ENCODE assay signal across 1 cellular context in the genomic region with DNA sequence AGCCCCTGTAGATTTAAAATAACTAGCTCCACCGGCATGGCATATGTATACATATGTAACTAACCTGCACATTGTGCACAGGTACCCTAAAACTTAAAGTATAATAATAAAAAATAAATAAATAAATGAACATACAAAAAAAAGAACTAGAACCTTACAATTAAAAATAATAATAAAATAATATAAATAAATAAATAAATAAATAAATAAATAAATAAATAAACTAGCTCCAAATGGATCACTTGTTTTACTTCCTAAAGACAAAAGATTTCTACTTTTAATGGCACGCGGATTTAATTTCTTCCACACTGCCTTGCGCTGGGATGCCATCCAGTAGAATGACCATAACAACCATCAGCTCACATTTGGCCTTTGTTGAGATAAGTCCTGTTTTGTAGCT.
A peak's percentile ranks its signal among the peaks of the same experiment; 100 is the strongest.
TF ChIP-seq lines count a peak whose summit lies in the region.

No MANE protein-coding gene starts in this region.

TF ChIP-seq in HEK293, 187 proteins besides CTCF, POLR2A, EP300 and RAD21 (continued from another document):
- TF ChIP-seq, protein P1, sequence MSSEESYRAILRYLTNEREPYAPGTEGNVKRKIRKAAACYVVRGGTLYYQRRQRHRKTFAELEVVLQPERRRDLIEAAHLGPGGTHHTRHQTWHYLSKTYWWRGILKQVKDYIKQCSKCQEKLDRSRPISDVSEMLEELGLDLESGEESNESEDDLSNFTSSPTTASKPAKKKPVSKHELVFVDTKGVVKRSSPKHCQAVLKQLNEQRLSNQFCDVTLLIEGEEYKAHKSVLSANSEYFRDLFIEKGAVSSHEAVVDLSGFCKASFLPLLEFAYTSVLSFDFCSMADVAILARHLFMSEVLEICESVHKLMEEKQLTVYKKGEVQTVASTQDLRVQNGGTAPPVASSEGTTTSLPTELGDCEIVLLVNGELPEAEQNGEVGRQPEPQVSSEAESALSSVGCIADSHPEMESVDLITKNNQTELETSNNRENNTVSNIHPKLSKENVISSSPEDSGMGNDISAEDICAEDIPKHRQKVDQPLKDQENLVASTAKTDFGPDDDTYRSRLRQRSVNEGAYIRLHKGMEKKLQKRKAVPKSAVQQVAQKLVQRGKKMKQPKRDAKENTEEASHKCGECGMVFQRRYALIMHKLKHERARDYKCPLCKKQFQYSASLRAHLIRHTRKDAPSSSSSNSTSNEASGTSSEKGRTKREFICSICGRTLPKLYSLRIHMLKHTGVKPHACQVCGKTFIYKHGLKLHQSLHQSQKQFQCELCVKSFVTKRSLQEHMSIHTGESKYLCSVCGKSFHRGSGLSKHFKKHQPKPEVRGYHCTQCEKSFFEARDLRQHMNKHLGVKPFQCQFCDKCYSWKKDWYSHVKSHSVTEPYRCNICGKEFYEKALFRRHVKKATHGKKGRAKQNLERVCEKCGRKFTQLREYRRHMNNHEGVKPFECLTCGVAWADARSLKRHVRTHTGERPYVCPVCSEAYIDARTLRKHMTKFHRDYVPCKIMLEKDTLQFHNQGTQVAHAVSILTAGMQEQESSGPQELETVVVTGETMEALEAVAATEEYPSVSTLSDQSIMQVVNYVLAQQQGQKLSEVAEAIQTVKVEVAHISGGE (tag by site-specific recombination; conservative IDR thresholded peaks at IDR 0.05; ENCODE audit: low read depth) = peak; percentile 72
- 0 out of 2 replicates have a peak, but pooled peaks have one; percentile 19 for TF ChIP-seq ZNF664 (tag by site-specific recombination; IDR thresholded peaks at IDR 0.05)
- 0 out of 2 replicates have a peak, but pooled peaks have one; percentile 20 for TF ChIP-seq ZNF629 (tag by site-specific recombination; IDR thresholded peaks at IDR 0.05)
- TF ChIP-seq ZSCAN23 (tag by site-specific recombination; IDR thresholded peaks at IDR 0.05) = no peak
- TF ChIP-seq ZNF394 (tag by site-specific recombination; IDR thresholded peaks at IDR 0.05; ENCODE audit: borderline replicate concordance) = peak; percentile 89
- TF ChIP-seq, protein P2, sequence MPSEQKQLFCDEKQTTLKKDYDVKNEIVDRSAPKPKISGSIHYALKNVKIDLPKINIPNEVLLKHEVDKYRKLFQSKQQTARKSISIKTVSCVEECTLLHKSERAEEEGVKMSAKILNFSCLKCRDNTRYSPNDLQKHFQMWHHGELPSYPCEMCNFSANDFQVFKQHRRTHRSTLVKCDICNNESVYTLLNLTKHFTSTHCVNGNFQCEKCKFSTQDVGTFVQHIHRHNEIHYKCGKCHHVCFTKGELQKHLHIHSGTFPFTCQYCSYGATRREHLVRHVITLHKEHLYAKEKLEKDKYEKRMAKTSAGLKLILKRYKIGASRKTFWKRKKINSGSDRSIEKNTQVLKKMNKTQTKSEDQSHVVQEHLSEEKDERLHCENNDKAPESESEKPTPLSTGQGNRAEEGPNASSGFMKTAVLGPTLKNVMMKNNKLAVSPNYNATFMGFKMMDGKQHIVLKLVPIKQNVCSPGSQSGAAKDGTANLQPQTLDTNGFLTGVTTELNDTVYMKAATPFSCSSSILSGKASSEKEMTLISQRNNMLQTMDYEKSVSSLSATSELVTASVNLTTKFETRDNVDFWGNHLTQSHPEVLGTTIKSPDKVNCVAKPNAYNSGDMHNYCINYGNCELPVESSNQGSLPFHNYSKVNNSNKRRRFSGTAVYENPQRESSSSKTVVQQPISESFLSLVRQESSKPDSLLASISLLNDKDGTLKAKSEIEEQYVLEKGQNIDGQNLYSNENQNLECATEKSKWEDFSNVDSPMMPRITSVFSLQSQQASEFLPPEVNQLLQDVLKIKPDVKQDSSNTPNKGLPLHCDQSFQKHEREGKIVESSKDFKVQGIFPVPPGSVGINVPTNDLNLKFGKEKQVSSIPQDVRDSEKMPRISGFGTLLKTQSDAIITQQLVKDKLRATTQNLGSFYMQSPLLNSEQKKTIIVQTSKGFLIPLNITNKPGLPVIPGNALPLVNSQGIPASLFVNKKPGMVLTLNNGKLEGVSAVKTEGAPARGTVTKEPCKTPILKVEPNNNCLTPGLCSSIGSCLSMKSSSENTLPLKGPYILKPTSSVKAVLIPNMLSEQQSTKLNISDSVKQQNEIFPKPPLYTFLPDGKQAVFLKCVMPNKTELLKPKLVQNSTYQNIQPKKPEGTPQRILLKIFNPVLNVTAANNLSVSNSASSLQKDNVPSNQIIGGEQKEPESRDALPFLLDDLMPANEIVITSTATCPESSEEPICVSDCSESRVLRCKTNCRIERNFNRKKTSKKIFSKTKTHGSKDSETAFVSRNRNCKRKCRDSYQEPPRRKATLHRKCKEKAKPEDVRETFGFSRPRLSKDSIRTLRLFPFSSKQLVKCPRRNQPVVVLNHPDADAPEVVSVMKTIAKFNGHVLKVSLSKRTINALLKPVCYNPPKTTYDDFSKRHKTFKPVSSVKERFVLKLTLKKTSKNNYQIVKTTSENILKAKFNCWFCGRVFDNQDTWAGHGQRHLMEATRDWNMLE (tag by site-specific recombination; conservative IDR thresholded peaks at IDR 0.05; ENCODE audit: low read depth) = peak; percentile 77
- 0 out of 2 replicates have a peak, but pooled peaks have one; percentile 52 for TF ChIP-seq ZNF558 (tag by site-specific recombination; IDR thresholded peaks at IDR 0.05)
- 0 out of 2 replicates have a peak, but pooled peaks have one; percentile 42 for TF ChIP-seq ZNF202 (tag by site-specific recombination; IDR thresholded peaks at IDR 0.05; ENCODE audit: borderline replicate concordance)
- TF ChIP-seq ZSCAN16 (tag by site-specific recombination; IDR thresholded peaks at IDR 0.05) = no peak
- TF ChIP-seq ZBTB8A (tag by site-specific recombination; IDR thresholded peaks at IDR 0.05) = peak; percentile 54
- TF ChIP-seq, protein P3, sequence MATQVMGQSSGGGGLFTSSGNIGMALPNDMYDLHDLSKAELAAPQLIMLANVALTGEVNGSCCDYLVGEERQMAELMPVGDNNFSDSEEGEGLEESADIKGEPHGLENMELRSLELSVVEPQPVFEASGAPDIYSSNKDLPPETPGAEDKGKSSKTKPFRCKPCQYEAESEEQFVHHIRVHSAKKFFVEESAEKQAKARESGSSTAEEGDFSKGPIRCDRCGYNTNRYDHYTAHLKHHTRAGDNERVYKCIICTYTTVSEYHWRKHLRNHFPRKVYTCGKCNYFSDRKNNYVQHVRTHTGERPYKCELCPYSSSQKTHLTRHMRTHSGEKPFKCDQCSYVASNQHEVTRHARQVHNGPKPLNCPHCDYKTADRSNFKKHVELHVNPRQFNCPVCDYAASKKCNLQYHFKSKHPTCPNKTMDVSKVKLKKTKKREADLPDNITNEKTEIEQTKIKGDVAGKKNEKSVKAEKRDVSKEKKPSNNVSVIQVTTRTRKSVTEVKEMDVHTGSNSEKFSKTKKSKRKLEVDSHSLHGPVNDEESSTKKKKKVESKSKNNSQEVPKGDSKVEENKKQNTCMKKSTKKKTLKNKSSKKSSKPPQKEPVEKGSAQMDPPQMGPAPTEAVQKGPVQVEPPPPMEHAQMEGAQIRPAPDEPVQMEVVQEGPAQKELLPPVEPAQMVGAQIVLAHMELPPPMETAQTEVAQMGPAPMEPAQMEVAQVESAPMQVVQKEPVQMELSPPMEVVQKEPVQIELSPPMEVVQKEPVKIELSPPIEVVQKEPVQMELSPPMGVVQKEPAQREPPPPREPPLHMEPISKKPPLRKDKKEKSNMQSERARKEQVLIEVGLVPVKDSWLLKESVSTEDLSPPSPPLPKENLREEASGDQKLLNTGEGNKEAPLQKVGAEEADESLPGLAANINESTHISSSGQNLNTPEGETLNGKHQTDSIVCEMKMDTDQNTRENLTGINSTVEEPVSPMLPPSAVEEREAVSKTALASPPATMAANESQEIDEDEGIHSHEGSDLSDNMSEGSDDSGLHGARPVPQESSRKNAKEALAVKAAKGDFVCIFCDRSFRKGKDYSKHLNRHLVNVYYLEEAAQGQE (tag by site-specific recombination; IDR thresholded peaks at IDR 0.05) = peak; percentile 62
- TF ChIP-seq GFI1B (tag by site-specific recombination; IDR thresholded peaks at IDR 0.05) = no peak
- peak; percentile 88 for TF ChIP-seq ZNF426 (tag by site-specific recombination; IDR thresholded peaks at IDR 0.05)
- TF ChIP-seq ZNF701 (tag by site-specific recombination; IDR thresholded peaks at IDR 0.05) = no peak
- TF ChIP-seq ZNF654 (tag by site-specific recombination; IDR thresholded peaks at IDR 0.05; ENCODE audit: low read depth) = peak; percentile 21; the same call in 1 of the 2 replicates
- TF ChIP-seq, protein P4, sequence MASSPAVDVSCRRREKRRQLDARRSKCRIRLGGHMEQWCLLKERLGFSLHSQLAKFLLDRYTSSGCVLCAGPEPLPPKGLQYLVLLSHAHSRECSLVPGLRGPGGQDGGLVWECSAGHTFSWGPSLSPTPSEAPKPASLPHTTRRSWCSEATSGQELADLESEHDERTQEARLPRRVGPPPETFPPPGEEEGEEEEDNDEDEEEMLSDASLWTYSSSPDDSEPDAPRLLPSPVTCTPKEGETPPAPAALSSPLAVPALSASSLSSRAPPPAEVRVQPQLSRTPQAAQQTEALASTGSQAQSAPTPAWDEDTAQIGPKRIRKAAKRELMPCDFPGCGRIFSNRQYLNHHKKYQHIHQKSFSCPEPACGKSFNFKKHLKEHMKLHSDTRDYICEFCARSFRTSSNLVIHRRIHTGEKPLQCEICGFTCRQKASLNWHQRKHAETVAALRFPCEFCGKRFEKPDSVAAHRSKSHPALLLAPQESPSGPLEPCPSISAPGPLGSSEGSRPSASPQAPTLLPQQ (tag by site-specific recombination; IDR thresholded peaks at IDR 0.05) = no peak
- TF ChIP-seq ZNF555 (tag by site-specific recombination; conservative IDR thresholded peaks at IDR 0.05) = peak; percentile 79
